ENCODE assay signal across 37 cellular contexts in the genomic region with DNA sequence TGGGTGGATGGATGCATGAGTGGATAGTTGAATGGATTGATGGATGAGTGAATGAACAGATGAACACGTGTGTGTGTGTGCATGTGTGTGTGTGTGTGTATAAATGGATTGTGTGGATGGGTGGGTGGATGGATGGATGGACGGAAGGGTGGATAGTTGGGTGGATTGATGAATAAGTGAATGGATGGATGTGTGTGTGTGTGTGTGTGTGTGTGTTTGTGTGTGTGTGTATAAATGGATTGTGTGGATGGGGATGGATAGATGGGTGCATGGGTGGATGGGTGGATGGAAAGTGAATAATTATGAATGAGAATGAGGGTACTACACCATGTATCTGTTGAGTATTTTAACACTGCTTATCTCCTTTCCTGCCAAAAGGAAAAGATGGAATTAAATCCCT. TPM values are rescaled to one million over a fixed set of nuclear protein-coding genes. Genes with fewer than 3 reads are reported as not detected.
"Had no signal": no experiment of that assay in that cellular context is flagged by ENCODE, and none has a peak within 500 bp of the region (broad histone marks: within the 10 kb centered on the region; RNA-seq: fewer than 3 reads in every experiment).

No MANE protein-coding gene starts in this region.

- H3K4me1 ChIP-seq: adrenal gland, breast epithelium had no signal

- FAIRE-seq: astrocyte, TTC549 had no signal

- H3K27ac ChIP-seq: adrenal gland, body of pancreas, brain microvascular endothelial cell, breast epithelium, VCaP had no signal

- ATAC-seq: activated CD8-positive, alpha-beta T cell treated with anti-CD3 and anti-CD28 coated beads for 36 hours; activated naive CD4-positive, alpha-beta T cell treated with anti-CD3 and anti-CD28 coated beads, Interleukin-2, amount 50 U/mL, for 72 hours; activated T-cell treated with anti-CD3 and anti-CD28 coated beads, Interleukin-2, amount 50 U/mL, for 4 hours; activated T-cell treated with anti-CD3 and anti-CD28 coated beads, Interleukin-2, amount 50 U/mL, for 72 hours; activated T-helper 17 cell treated with anti-CD3 and anti-CD28 coated beads, Interleukin-2, amount 50 U/mL, for 72 hours; body of pancreas had no signal

- H3K27me3 ChIP-seq: body of pancreas, breast epithelium had no signal

- DNase-seq: activated B cell treated with CpG ODN at 0.5 μM for 24 hours; activated CD4-positive, alpha-beta memory T cell treated with anti-CD3 and anti-CD28 coated beads for 36 hours; activated CD4-positive, alpha-beta T cell treated with anti-CD3 and anti-CD28 coated beads for 4 hours; activated CD4-positive, alpha-beta T cell treated with anti-CD3 and anti-CD28 coated beads, Interleukin-2, amount 10 ng/mL, durations not matched to agents 24 days and 14 days; activated CD4-positive, alpha-beta T cell treated with anti-CD3 and anti-CD28 coated beads, Interleukin-2, amount 50 U/mL, for 1 hour; activated CD4-positive, alpha-beta T cell treated with anti-CD3 and anti-CD28 coated beads, Interleukin-2, amount 50 U/mL, for 4 hours; activated CD4-positive, CD25-positive, alpha-beta regulatory T cell treated with anti-CD3 and anti-CD28 coated beads, Interleukin-2, amount 50 U/mL, for 72 hours; activated CD8-positive, alpha-beta memory T cell treated with anti-CD3 and anti-CD28 coated beads, Interleukin-2, amount 50 U/mL, for 4 hours; activated CD8-positive, alpha-beta T cell treated with anti-CD3 and anti-CD28 coated beads for 36 hours; activated effector memory CD4-positive, alpha-beta T cell treated with anti-CD3 and anti-CD28 coated beads, Interleukin-2, amount 50 U/mL, for 16 hours; activated gamma-delta T cell treated with Interleukin-2 at 50 U/mL for 16 hours; activated naive CD4-positive, alpha-beta T cell; activated naive CD4-positive, alpha-beta T cell treated with anti-CD3 and anti-CD28 coated beads for 36 hours; activated naive CD4-positive, alpha-beta T cell treated with anti-CD3 and anti-CD28 coated beads, Interleukin-2, amount 50 U/mL, for 16 hours; activated naive CD8-positive, alpha-beta T cell treated with anti-CD3 and anti-CD28 coated beads for 36 hours; activated T-cell treated with anti-CD3 and anti-CD28 coated beads for 4 hours; activated T-cell treated with anti-CD3 and anti-CD28 coated beads, Interleukin-2, amount 50 U/mL, for 1 hour; activated T-cell treated with anti-CD3 and anti-CD28 coated beads, Interleukin-2, amount 50 U/mL, for 4 hours; activated T-cell treated with anti-CD3 and anti-CD28 coated beads, Interleukin-2, amount 50 U/mL, for 72 hours; adrenal gland; amniotic stem cell; aorta; body of pancreas; brain microvascular endothelial cell; central memory CD4-positive, alpha-beta T cell; T-helper 1 cell; T-helper 2 cell; T-helper 9 cell had no signal

- H3K36me3 ChIP-seq: adrenal gland, brain microvascular endothelial cell, breast epithelium had no signal

- H3K9me3 ChIP-seq: adrenal gland, body of pancreas, breast epithelium had no signal

- H3K4me3 ChIP-seq: adrenal gland, body of pancreas, breast epithelium had no signal

RNA-seq across cellular contexts. Expression of gene KRT77, which starts 1.0 kb away (rescaled TPM):
- total RNA-seq: activated B cell treated with CpG ODN at 0.5 μM for 24 hours; activated CD4-positive, alpha-beta memory T cell treated with anti-CD3 and anti-CD28 coated beads for 36 hours; activated CD4-positive, alpha-beta T cell treated with anti-CD3 and anti-CD28 coated beads, Interleukin-2, amount 10 ng/mL, durations not matched to agents 24 days and 14 days; activated CD8-positive, alpha-beta memory T cell treated with anti-CD3 and anti-CD28 coated beads for 36 hours; activated CD8-positive, alpha-beta T cell treated with anti-CD3 and anti-CD28 coated beads for 36 hours; activated naive CD4-positive, alpha-beta T cell treated with anti-CD3 and anti-CD28 coated beads for 36 hours; activated naive CD4-positive, alpha-beta T cell treated with anti-CD3 and anti-CD28 coated beads, Interleukin-2, amount 50 U/mL, for 72 hours; activated naive CD8-positive, alpha-beta T cell treated with anti-CD3 and anti-CD28 coated beads for 36 hours; activated T-cell treated with anti-CD3 and anti-CD28 coated beads, Interleukin-2, amount 50 U/mL, for 4 hours; activated T-cell treated with anti-CD3 and anti-CD28 coated beads, Interleukin-2, amount 50 U/mL, for 72 hours; activated T-helper 1 cell treated with anti-CD3 and anti-CD28 coated beads, Interleukin-12 subunit alpha, Interleukin-12 subunit beta, Interleukin-2, Interleukin-4 antibody, amounts not matched to agents 30 ng/mL and 10 ng/mL and 1 ng/mL, durations not matched to agents 14 hours and 24 hours and 36 hours; activated T-helper 17 cell treated with anti-CD3 and anti-CD28 coated beads, Interleukin-2, amount 50 U/mL, for 72 hours; adrenal gland; aorta; astrocyte; body of pancreas; cardiac septum had no signal
- polyA plus RNA-seq: adrenal gland, aorta had no signal

RNA-seq across cellular contexts. Expression of gene KRT1, which starts 22.1 kb away (rescaled TPM):
- total RNA-seq: activated B cell treated with CpG ODN at 0.5 μM for 24 hours; activated CD4-positive, alpha-beta memory T cell treated with anti-CD3 and anti-CD28 coated beads for 36 hours; activated CD4-positive, alpha-beta T cell treated with anti-CD3 and anti-CD28 coated beads, Interleukin-2, amount 10 ng/mL, durations not matched to agents 24 days and 14 days; activated CD8-positive, alpha-beta memory T cell treated with anti-CD3 and anti-CD28 coated beads for 36 hours; activated CD8-positive, alpha-beta T cell treated with anti-CD3 and anti-CD28 coated beads for 36 hours; activated naive CD4-positive, alpha-beta T cell treated with anti-CD3 and anti-CD28 coated beads for 36 hours; activated naive CD4-positive, alpha-beta T cell treated with anti-CD3 and anti-CD28 coated beads, Interleukin-2, amount 50 U/mL, for 72 hours; activated naive CD8-positive, alpha-beta T cell treated with anti-CD3 and anti-CD28 coated beads for 36 hours; activated T-cell treated with anti-CD3 and anti-CD28 coated beads, Interleukin-2, amount 50 U/mL, for 72 hours; activated T-helper 1 cell treated with anti-CD3 and anti-CD28 coated beads, Interleukin-12 subunit alpha, Interleukin-12 subunit beta, Interleukin-2, Interleukin-4 antibody, amounts not matched to agents 30 ng/mL and 10 ng/mL and 1 ng/mL, durations not matched to agents 14 hours and 24 hours and 36 hours; activated T-helper 17 cell treated with anti-CD3 and anti-CD28 coated beads, Interleukin-2, amount 50 U/mL, for 72 hours; astrocyte; body of pancreas; breast epithelium; cardiac septum had no signal
- polyA plus RNA-seq: adrenal gland, aorta had no signal

RNA-seq across cellular contexts. Expression of gene KRT2, which starts 50.3 kb away (rescaled TPM):
- total RNA-seq: activated B cell treated with CpG ODN at 0.5 μM for 24 hours; activated CD4-positive, alpha-beta memory T cell treated with anti-CD3 and anti-CD28 coated beads for 36 hours; activated CD4-positive, alpha-beta T cell treated with anti-CD3 and anti-CD28 coated beads, Interleukin-2, amount 10 ng/mL, durations not matched to agents 24 days and 14 days; activated CD8-positive, alpha-beta memory T cell treated with anti-CD3 and anti-CD28 coated beads for 36 hours; activated CD8-positive, alpha-beta T cell treated with anti-CD3 and anti-CD28 coated beads for 36 hours; activated naive CD4-positive, alpha-beta T cell treated with anti-CD3 and anti-CD28 coated beads for 36 hours; activated naive CD4-positive, alpha-beta T cell treated with anti-CD3 and anti-CD28 coated beads, Interleukin-2, amount 50 U/mL, for 72 hours; activated naive CD8-positive, alpha-beta T cell treated with anti-CD3 and anti-CD28 coated beads for 36 hours; activated T-cell treated with anti-CD3 and anti-CD28 coated beads, Interleukin-2, amount 50 U/mL, for 4 hours; activated T-cell treated with anti-CD3 and anti-CD28 coated beads, Interleukin-2, amount 50 U/mL, for 72 hours; activated T-helper 1 cell treated with anti-CD3 and anti-CD28 coated beads, Interleukin-12 subunit alpha, Interleukin-12 subunit beta, Interleukin-2, Interleukin-4 antibody, amounts not matched to agents 30 ng/mL and 10 ng/mL and 1 ng/mL, durations not matched to agents 14 hours and 24 hours and 36 hours; activated T-helper 17 cell treated with anti-CD3 and anti-CD28 coated beads, Interleukin-2, amount 50 U/mL, for 72 hours; adrenal gland; aorta; astrocyte; body of pancreas; breast epithelium; cardiac septum had no signal
